In genomic region chr12:77204055-77204454, GRCh38 we compare ENCODE assay signal across 14 cellular contexts.
A peak's percentile ranks its signal among the peaks of the same experiment; 100 is the strongest.
DNase-seq lines count a peak whose midpoint lies in the region; ATAC-seq and TF ChIP-seq lines count a peak whose summit lies in the region.
"Had no signal": no experiment of that assay in that cellular context is flagged by ENCODE, and none has a peak within 500 bp of the region (broad histone marks: within the 10 kb centered on the region; RNA-seq: fewer than 3 reads in every experiment).

No MANE protein-coding gene starts in this region.

- H3K27me3 ChIP-seq in breast epithelium, result no peaks in the 10 kb centered on the region
- no peaks in the 10 kb centered on the region for H3K27me3 ChIP-seq in parathyroid adenoma (ENCODE audit: control insufficient read depth, insufficient read depth, low read length)
- H3K27me3 ChIP-seq: uterus had no signal

- TF ChIP-seq CTCF in MCF 10A (IDR thresholded peaks at IDR 0.05; ENCODE audit: unreplicated experiment) (no peak), breast epithelium (IDR thresholded peaks at IDR 0.05) (no peak), parathyroid adenoma (IDR thresholded peaks at IDR 0.05) (peak; percentile 17)

- no peaks in the 10 kb centered on the region for H3K4me1 Mint-ChIP-seq in MCF 10A (ENCODE audit: insufficient read depth, unreplicated experiment)
- H3K4me1 Mint-ChIP-seq: activated naive CD8-positive, alpha-beta T cell treated with anti-CD3 and anti-CD28 coated beads, Interleukin-2, amount 10 ng/mL, durations not matched to agents 7 days and 5 days had no signal

- CTCF ChIA-PET in MCF 10A (lab: Yijun Ruan, JAX), result no interaction called here

- H3K4me3 ChIP-seq in breast epithelium, result no peak overlapping the region
- no peak overlapping the region for H3K4me3 ChIP-seq in parathyroid adenoma (ENCODE audit: low read depth, low read length)
- H3K4me3 ChIP-seq: lung, uterus had no signal

- no peak overlapping the region for H3K9ac ChIP-seq in parathyroid adenoma

- BruUV-seq in MCF 10A (replicated peaks; lab: Mats Ljungman, UMichigan), result no TSS peak

- H3K4me1 ChIP-seq in breast epithelium (no peaks in the 10 kb centered on the region), parathyroid adenoma (no peaks in the 10 kb centered on the region)
- H3K4me1 ChIP-seq: uterus had no signal

- POLR2A ChIA-PET in MCF 10A (lab: Yijun Ruan, JAX), result no interaction called here

- H3K4me3 Mint-ChIP-seq in MCF 10A (ENCODE audit: unreplicated experiment), result no peak overlapping the region
- H3K4me3 Mint-ChIP-seq: activated naive CD8-positive, alpha-beta T cell treated with anti-CD3 and anti-CD28 coated beads, Interleukin-2, amount 10 ng/mL, durations not matched to agents 7 days and 5 days had no signal

- H3K27ac Mint-ChIP-seq in MCF 10A (ENCODE audit: low read depth, unreplicated experiment), result no peak overlapping the region
- H3K27ac Mint-ChIP-seq: activated naive CD8-positive, alpha-beta T cell treated with anti-CD3 and anti-CD28 coated beads, Interleukin-2, amount 10 ng/mL, durations not matched to agents 7 days and 5 days had no signal

- no peaks in the 10 kb centered on the region for H3K27me3 Mint-ChIP-seq in MCF 10A (ENCODE audit: insufficient read depth, unreplicated experiment)
- H3K27me3 Mint-ChIP-seq: activated naive CD8-positive, alpha-beta T cell treated with anti-CD3 and anti-CD28 coated beads, Interleukin-2, amount 10 ng/mL, durations not matched to agents 7 days and 5 days had no signal

- peak; percentile 4 for DNase-seq in MCF 10A (ENCODE audit: unreplicated experiment)
- no peak for DNase-seq in breast epithelium (ENCODE audit: low spot score in 2 of 2)
- DNase-seq in NCI-H524 treated with DMSO at 0.1 percent for 48 hours (lab: John Stamatoyannopoulos, UW), result peak; percentile 40
- DNase-seq in dermis blood vessel endothelial cell, result peak; percentile 18
- no peak for DNase-seq in NK-92 (lab: John Stamatoyannopoulos, UW; ENCODE audit: unreplicated experiment)
- DNase-seq in NCI-H2227 (lab: John Stamatoyannopoulos, UW; ENCODE audit: unreplicated experiment), result no peak
- DNase-seq: activated naive CD8-positive, alpha-beta T cell treated with anti-CD3 and anti-CD28 coated beads, Interleukin-2, amount 10 ng/mL, durations not matched to agents 7 days and 5 days; NCI-H2029 treated with DMSO at 0.1 percent for 48 hours; occipital lobe; stimulated activated CD4-positive, alpha-beta T cell treated with anti-CD3 and anti-CD28 coated beads, Interleukin-15, amount 100 ng/mL, for 24 hours; uterus had no signal

- no peaks in the 10 kb centered on the region for H3K79me2 ChIP-seq in parathyroid adenoma

- intact Hi-C loops in MCF 10A (cut with micrococcal nuclease), result no loop called here
- intact Hi-C loops in breast epithelium (cut with DNase I; ENCODE audit: low total_unique reads), result no loop called here

- H3K36me3 ChIP-seq in breast epithelium, result no peaks in the 10 kb centered on the region
- no peaks in the 10 kb centered on the region for H3K36me3 ChIP-seq in parathyroid adenoma (ENCODE audit: control insufficient read depth, insufficient read depth, low read length)
- H3K36me3 ChIP-seq: uterus had no signal

- no peaks in the 10 kb centered on the region for H3K9me3 ChIP-seq in breast epithelium
- H3K9me3 ChIP-seq in parathyroid adenoma (ENCODE audit: control insufficient read depth, low read length), result no peaks in the 10 kb centered on the region
- H3K9me3 ChIP-seq: uterus had no signal

- H3K27ac ChIP-seq in breast epithelium (no peak overlapping the region), parathyroid adenoma (no peak overlapping the region)
- H3K27ac ChIP-seq: uterus had no signal

- H3K4me2 ChIP-seq in parathyroid adenoma (ENCODE audit: low read length), result no peak overlapping the region

- H3K9me3 Mint-ChIP-seq in MCF 10A (ENCODE audit: unreplicated experiment), result no peaks in the 10 kb centered on the region

- no peaks in the 10 kb centered on the region for H3K36me3 Mint-ChIP-seq in MCF 10A (ENCODE audit: insufficient read depth, unreplicated experiment)
- H3K36me3 Mint-ChIP-seq: activated naive CD8-positive, alpha-beta T cell treated with anti-CD3 and anti-CD28 coated beads, Interleukin-2, amount 10 ng/mL, durations not matched to agents 7 days and 5 days had no signal

- no peak for ATAC-seq in HG03175 (IDR thresholded peaks at IDR 0.05; ENCODE audit: unreplicated experiment)

- H2AFZ ChIP-seq in parathyroid adenoma, result no peak overlapping the region

- no peak for TF ChIP-seq POLR2A in breast epithelium (IDR thresholded peaks at IDR 0.05)

Comparison
In these comparisons a context has a peak if more than half of its experiments do, and no peak if none do; other contexts are left out.
1. DNase-seq: peak in MCF 10A (single experiment), NCI-H524 treated with DMSO at 0.1 percent for 48 hours (single experiment) and dermis blood vessel endothelial cell (single experiment); none in breast epithelium (0 of 2), NK-92 (single experiment) and NCI-H2227 (single experiment).